ENCODE assay signal across 14 cellular contexts in the genomic region with DNA sequence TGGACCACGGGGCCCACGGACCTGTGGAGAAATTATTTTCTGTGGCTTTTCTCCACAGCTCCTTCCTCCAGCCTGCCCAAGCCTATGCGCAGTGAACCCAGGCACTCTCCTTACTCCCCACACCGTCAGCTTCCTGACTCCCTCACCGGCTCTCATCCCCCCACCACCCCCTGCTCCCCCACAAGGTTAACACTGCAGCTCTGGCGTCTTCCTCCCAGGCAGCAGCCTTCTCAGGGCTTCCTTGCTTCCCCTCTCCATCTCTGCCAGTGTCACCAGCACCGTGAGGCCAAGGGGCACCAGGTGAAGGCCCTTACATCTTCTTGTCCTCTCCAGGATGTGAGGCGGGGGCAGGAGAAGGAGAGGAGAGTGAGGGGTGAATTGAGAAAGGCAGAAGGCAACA.
"Had no signal": no experiment of that assay in that cellular context is flagged by ENCODE, and none has a peak within 500 bp of the region (broad histone marks: within the 10 kb centered on the region; RNA-seq: fewer than 3 reads in every experiment).

No MANE protein-coding gene starts in this region.

- H3K4me3 ChIP-seq: lung, tibial artery had no signal

- H3K36me3 Mint-ChIP-seq: activated naive CD4-positive, alpha-beta T cell treated with anti-CD3 and anti-CD28 coated beads, Interleukin-2, amount 10 ng/mL, durations not matched to agents 7 days and 5 days; naive thymus-derived CD4-positive, alpha-beta T cell had no signal

- ATAC-seq: activated T-helper 17 cell treated with anti-CD3 and anti-CD28 coated beads, Interleukin-2, amount 50 U/mL, for 72 hours had no signal

- H3K27me3 ChIP-seq: brain microvascular endothelial cell, tibial artery had no signal

- H3K27ac ChIP-seq: brain microvascular endothelial cell, VCaP had no signal

- DNase-seq: activated CD4-positive, alpha-beta T cell treated with anti-CD3 and anti-CD28 coated beads for 4 hours; activated naive CD4-positive, alpha-beta T cell treated with anti-CD3 and anti-CD28 coated beads, Interleukin-2, amount 10 ng/mL, durations not matched to agents 7 days and 5 days; activated T-cell treated with anti-CD3 and anti-CD28 coated beads for 4 hours; brain microvascular endothelial cell; cerebellar nuclear complex; endodermal cell; stimulated activated CD4-positive, alpha-beta T cell treated with anti-CD3 and anti-CD28 coated beads, Interleukin-4, amount 100 ng/mL, for 1 hour; stimulated activated CD8-positive, alpha-beta memory T cell treated with anti-CD3 and anti-CD28 coated beads, Interleukin-4, amount 100 ng/mL, for 48 hours; T-helper 1 cell had no signal

- H3K9me3 ChIP-seq: tibial artery had no signal

- H3K4me3 Mint-ChIP-seq: activated naive CD4-positive, alpha-beta T cell treated with anti-CD3 and anti-CD28 coated beads, Interleukin-2, amount 10 ng/mL, durations not matched to agents 7 days and 5 days; activated T-helper 17 cell treated with anti-CD3 and anti-CD28 coated beads, Interleukin-2, amount 50 U/mL, for 72 hours; endodermal cell had no signal

- H3K9me3 Mint-ChIP-seq: activated naive CD4-positive, alpha-beta T cell treated with anti-CD3 and anti-CD28 coated beads, Interleukin-2, amount 10 ng/mL, durations not matched to agents 7 days and 5 days; activated T-helper 17 cell treated with anti-CD3 and anti-CD28 coated beads, Interleukin-2, amount 50 U/mL, for 72 hours; endodermal cell; naive thymus-derived CD4-positive, alpha-beta T cell had no signal

- H3K27ac Mint-ChIP-seq: activated naive CD4-positive, alpha-beta T cell treated with anti-CD3 and anti-CD28 coated beads, Interleukin-2, amount 10 ng/mL, durations not matched to agents 7 days and 5 days; activated T-helper 17 cell treated with anti-CD3 and anti-CD28 coated beads, Interleukin-2, amount 50 U/mL, for 72 hours; endodermal cell had no signal

- H3K36me3 ChIP-seq: brain microvascular endothelial cell, tibial artery had no signal
